Comparison of ENCODE assay signal across 8 cellular contexts in the genomic region with DNA sequence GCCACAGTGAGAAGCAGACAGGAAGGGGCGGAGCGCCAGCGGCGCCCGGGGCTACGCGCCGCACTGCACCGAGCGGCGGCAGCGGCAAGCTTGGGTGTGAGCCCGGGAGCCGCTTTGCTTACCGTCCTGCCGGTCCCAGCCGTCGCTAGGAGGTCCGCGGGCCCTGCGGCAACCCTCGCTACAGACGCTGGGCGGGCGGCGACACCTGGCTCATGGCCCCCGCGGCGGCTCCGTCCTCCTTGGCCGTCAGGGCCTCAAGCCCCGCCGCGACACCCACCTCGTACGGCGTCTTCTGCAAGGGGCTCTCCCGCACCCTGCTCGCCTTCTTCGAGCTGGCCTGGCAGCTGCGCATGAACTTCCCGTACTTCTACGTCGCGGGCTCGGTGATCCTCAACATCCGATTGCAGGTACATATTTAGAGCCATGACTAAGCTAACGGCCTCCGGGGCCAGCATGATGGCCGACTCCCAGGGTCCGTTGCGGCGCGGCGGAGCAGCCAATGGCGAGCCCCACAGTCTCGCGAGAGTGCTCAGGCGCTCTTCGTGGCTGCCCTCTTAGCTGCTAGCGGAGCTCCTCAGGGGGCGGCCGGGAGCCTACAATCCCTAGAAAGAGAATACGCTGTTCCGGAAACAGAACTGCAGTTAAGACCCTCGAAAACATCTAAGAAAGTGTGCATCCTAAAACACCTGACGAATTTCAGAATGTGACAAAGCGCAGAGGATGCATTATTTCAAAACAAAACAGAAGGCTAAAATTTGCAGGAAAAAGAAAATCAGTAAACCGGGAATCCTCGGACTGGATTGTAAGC. TPM values are rescaled to one million over a fixed set of nuclear protein-coding genes. Genes with fewer than 3 reads are reported as not detected.
DNase-seq lines count a peak whose midpoint lies in the region; ATAC-seq and TF ChIP-seq lines count a peak whose summit lies in the region.

TSS of gene SMIM10L1 (plus strand) at position 50 of the 808 bp plus-strand sequence. CDS start at position 213, 163 bp downstream.

- peak within 1 kb of the TSS; percentile 80 for H3K4me3 ChIP-seq in LNCaP clone FGC (ENCODE audit: low read depth, low read length)
- peak within 1 kb of the TSS; percentile 62 to 94 (median 72) for H3K4me3 ChIP-seq in fibroblast of lung (replicated peaks in 1 of 4; ENCODE audit: control extremely low read depth in 1 of 4, insufficient read depth in 1 of 4, low read depth in 3 of 4, low read length in 4 of 4)

- DNase-seq in EL, result peak; percentile 94
- DNase-seq in H4 (ENCODE audit: low spot score), result peak; percentile 95
- DNase-seq in LNCaP clone FGC (ENCODE audit: low read depth), result peak; percentile 81
- DNase-seq in RPMI8226, result peak; percentile 94
- peak; percentile 93 to 95 for DNase-seq in fibroblast of lung (ENCODE audit: low read depth in 2 of 2)
- DNase-seq in naive B cell, result peak; percentile 81
- peak; percentile 78 to 88 for DNase-seq in stimulated activated effector memory CD8-positive, alpha-beta T cell treated with anti-CD3 and anti-CD28 coated beads, Interleukin-12 subunit alpha, Interleukin-12 subunit beta, amount 100 ng/mL, for 72 hours (ENCODE audit: low spot score in 2 of 2)

- no peaks in the 10 kb centered on the region for H3K9me3 ChIP-seq in fibroblast of lung (ENCODE audit: control insufficient read depth, insufficient read depth, low read depth, low read length)

- H3K9ac ChIP-seq in fibroblast of lung (ENCODE audit: insufficient read depth, low read length), result peak within 1 kb of the TSS; percentile 97

- ATAC-seq in activated T-helper 17 cell treated with anti-CD3 and anti-CD28 coated beads, Interleukin-2, amount 50 U/mL, for 72 hours (replicated peaks), result peak; percentile 97
- ATAC-seq in naive B cell (ENCODE audit: low read depth in 2 of 2), result peak; percentile 91 to 92
- peak; percentile 99 for ATAC-seq in stimulated activated effector memory CD8-positive, alpha-beta T cell treated with anti-CD3 and anti-CD28 coated beads, Interleukin-12 subunit alpha, Interleukin-12 subunit beta, amount 100 ng/mL, for 72 hours

- peak within 1 kb of the TSS; percentile 94 for H3K27ac ChIP-seq in fibroblast of lung (ENCODE audit: insufficient read depth, low read length)

- H3K9me3 Mint-ChIP-seq in activated T-helper 17 cell treated with anti-CD3 and anti-CD28 coated beads, Interleukin-2, amount 50 U/mL, for 72 hours, result no peaks in the 10 kb centered on the region
- no peaks in the 10 kb centered on the region for H3K9me3 Mint-ChIP-seq in naive B cell
- no peaks in the 10 kb centered on the region for H3K9me3 Mint-ChIP-seq in stimulated activated effector memory CD8-positive, alpha-beta T cell treated with anti-CD3 and anti-CD28 coated beads, Interleukin-12 subunit alpha, Interleukin-12 subunit beta, amount 100 ng/mL, for 72 hours

- no peak for TF ChIP-seq CTCF in LNCaP clone FGC (IDR thresholded peaks at IDR 0.05; ENCODE audit: control insufficient read depth, extremely low read depth, insufficient read depth)
- peak in 1 of 2 donors; percentile 15 for TF ChIP-seq CTCF in fibroblast of lung (conservative IDR thresholded peaks at IDR 0.05 in 1 of 2, IDR thresholded peaks at IDR 0.05 in 1 of 2; ENCODE audit: low read depth in 1 of 2, low read length in 2 of 2)

- peak within 1 kb of the TSS; percentile 100 for H3K27ac Mint-ChIP-seq in activated T-helper 17 cell treated with anti-CD3 and anti-CD28 coated beads, Interleukin-2, amount 50 U/mL, for 72 hours
- H3K27ac Mint-ChIP-seq in naive B cell, result peak within 1 kb of the TSS; percentile 97 to 100 (median 98)
- peak within 1 kb of the TSS; percentile 99 for H3K27ac Mint-ChIP-seq in stimulated activated effector memory CD8-positive, alpha-beta T cell treated with anti-CD3 and anti-CD28 coated beads, Interleukin-12 subunit alpha, Interleukin-12 subunit beta, amount 100 ng/mL, for 72 hours

- peak within 1 kb of the TSS; percentile 83 for H2AFZ ChIP-seq in fibroblast of lung (ENCODE audit: low read length)

- no peaks in the 10 kb centered on the region for H4K20me1 ChIP-seq in fibroblast of lung (ENCODE audit: control insufficient read depth, extremely low read depth, insufficient read depth, low read length)

- peaks cover 88% of the 10 kb centered on the region for H3K36me3 Mint-ChIP-seq in activated T-helper 17 cell treated with anti-CD3 and anti-CD28 coated beads, Interleukin-2, amount 50 U/mL, for 72 hours (ENCODE audit: low read depth)
- peaks cover 5 to 14% of the 10 kb centered on the region in 2 donors for H3K36me3 Mint-ChIP-seq in naive B cell
- peaks cover 73% of the 10 kb centered on the region for H3K36me3 Mint-ChIP-seq in stimulated activated effector memory CD8-positive, alpha-beta T cell treated with anti-CD3 and anti-CD28 coated beads, Interleukin-12 subunit alpha, Interleukin-12 subunit beta, amount 100 ng/mL, for 72 hours

- peaks cover 38% of the 10 kb centered on the region for H3K4me1 Mint-ChIP-seq in activated T-helper 17 cell treated with anti-CD3 and anti-CD28 coated beads, Interleukin-2, amount 50 U/mL, for 72 hours
- H3K4me1 Mint-ChIP-seq in naive B cell, result peaks cover 39 to 71% (median 43%) of the 10 kb centered on the region in 3 donors
- H3K4me1 Mint-ChIP-seq in stimulated activated effector memory CD8-positive, alpha-beta T cell treated with anti-CD3 and anti-CD28 coated beads, Interleukin-12 subunit alpha, Interleukin-12 subunit beta, amount 100 ng/mL, for 72 hours, result peaks cover 69% of the 10 kb centered on the region

- peak within 1 kb of the TSS; percentile 85 for H3K4me2 ChIP-seq in fibroblast of lung (ENCODE audit: extremely low read depth, insufficient read depth, low read length)

- H3K27me3 ChIP-seq in fibroblast of lung (ENCODE audit: control insufficient read depth, insufficient read depth, low read length), result no peaks in the 10 kb centered on the region

- H3K79me2 ChIP-seq in fibroblast of lung (ENCODE audit: control insufficient read depth, insufficient read depth, low read length), result peaks cover 63% of the 10 kb centered on the region

- no peaks in the 10 kb centered on the region for H3K36me3 ChIP-seq in fibroblast of lung (ENCODE audit: control insufficient read depth, insufficient read depth, low read length)

- H3K4me1 ChIP-seq in fibroblast of lung (ENCODE audit: control insufficient read depth, extremely low read depth, insufficient read depth, low read length), result no peaks in the 10 kb centered on the region

- no peaks in the 10 kb centered on the region for H3K27me3 Mint-ChIP-seq in activated T-helper 17 cell treated with anti-CD3 and anti-CD28 coated beads, Interleukin-2, amount 50 U/mL, for 72 hours
- no peaks in the 10 kb centered on the region for H3K27me3 Mint-ChIP-seq in naive B cell

- H3K4me3 Mint-ChIP-seq in activated T-helper 17 cell treated with anti-CD3 and anti-CD28 coated beads, Interleukin-2, amount 50 U/mL, for 72 hours, result peak within 1 kb of the TSS; percentile 100
- peak within 1 kb of the TSS; percentile 94 to 100 (median 99) for H3K4me3 Mint-ChIP-seq in naive B cell
- peak within 1 kb of the TSS; percentile 99 for H3K4me3 Mint-ChIP-seq in stimulated activated effector memory CD8-positive, alpha-beta T cell treated with anti-CD3 and anti-CD28 coated beads, Interleukin-12 subunit alpha, Interleukin-12 subunit beta, amount 100 ng/mL, for 72 hours

RNA-seq across cellular contexts. Expression of gene SMIM10L1, which starts in this region (rescaled TPM):
- total RNA-seq in H4 (2014; rRNA removed; shearing (Covaris generic)), result 8.4 and 10.1 TPM in 2 replicates
- 1 to 10 TPM; 8.2 to 9.7 TPM for total RNA-seq in activated T-helper 17 cell treated with anti-CD3 and anti-CD28 coated beads, Interleukin-2, amount 50 U/mL, for 72 hours
- 4.4 and 4.8 TPM in 2 replicates for total RNA-seq in fibroblast of lung
- polyA plus RNA-seq in fibroblast of lung (4.8 and 5.5 TPM in 2 replicates), naive B cell (ENCODE audit: low read depth in 6 of 6) (10 to 100 TPM in 3 of 6 donors, 1 to 10 TPM in 3; 8.6 to 12.8 (median 9.7) TPM)
- 8.6 and 9.4 TPM in 2 replicates for polyA plus RNA-seq in fibroblast of lung (2012)
- 0.86 and 1.2 TPM in 2 replicates for polyA minus RNA-seq in fibroblast of lung (ENCODE audit: low replicate concordance)

Comparison
In these comparisons a context has a peak if more than half of its experiments do, and no peak if none do; other contexts are left out.
1. Peak in every context shown above with its lines: DNase-seq, ATAC-seq, H3K4me3 ChIP-seq and H3K27ac ChIP-seq.